ENCODE assay signal across 10 cellular contexts in genomic region chr21:29656504-29657227, GRCh38.
DNase-seq lines count a peak whose midpoint lies in the region; ATAC-seq and TF ChIP-seq lines count a peak whose summit lies in the region.
"Had no signal": no experiment of that assay in that cellular context is flagged by ENCODE, and none has a peak within 500 bp of the region (broad histone marks: within the 10 kb centered on the region; RNA-seq: fewer than 3 reads in every experiment).

No MANE protein-coding gene starts in this region.

- peaks cover 9% of the 10 kb centered on the region for H3K27me3 Mint-ChIP-seq in activated naive CD4-positive, alpha-beta T cell treated with anti-CD3 and anti-CD28 coated beads for 36 hours (ENCODE audit: low read depth)
- peaks cover 8% of the 10 kb centered on the region for H3K27me3 Mint-ChIP-seq in stimulated activated naive CD8-positive, alpha-beta T cell treated with anti-CD3 and anti-CD28 coated beads, Interleukin-15, amount 100 ng/mL, for 72 hours

- in situ Hi-C loops in SK-MEL-5 (cut with HindIII; ENCODE audit: low pct_unique_long_range_greater_than_20kb, low sequenced_read_pairs), result no loop called here

- intact Hi-C loops in activated naive CD4-positive, alpha-beta T cell treated with anti-CD3 and anti-CD28 coated beads for 36 hours (cut with micrococcal nuclease), result loop anchor here (1.0 to 5.0 kb wide), 5 partner anchors 179 to 423 kb away; partner anchors contain the start of gene BACH1

- CTCF ChIA-PET in activated naive CD4-positive, alpha-beta T cell treated with anti-CD3 and anti-CD28 coated beads for 36 hours (lab: Charles Lee), result interaction anchor here (0.7 kb wide), 1 partner anchor 33 kb away, joined by 5 read pairs; no protein-coding TSS in a partner anchor

- TF ChIP-seq CTCF in coronary artery (IDR thresholded peaks at IDR 0.05), result no peak

- DNase-seq in activated naive CD4-positive, alpha-beta T cell treated with anti-CD3 and anti-CD28 coated beads for 36 hours, result peak; percentile 21
- no peak for DNase-seq in activated naive CD4-positive, alpha-beta T cell (lab: John Stamatoyannopoulos, UW)
- DNase-seq in SK-MEL-5 (ENCODE audit: low read depth, low spot score) (peak; percentile 10), coronary artery (ENCODE audit: low spot score) (no peak), NCI-H1105 (lab: John Stamatoyannopoulos, UW) (no peak)
- DNase-seq in stimulated activated naive CD8-positive, alpha-beta T cell treated with anti-CD3 and anti-CD28 coated beads, Interleukin-15, amount 100 ng/mL, for 72 hours, result peak in 1 of 2 donors; percentile 12
- DNase-seq: DMS79 treated with DMSO at 0.1 percent for 48 hours; naive thymus-derived CD8-positive, alpha-beta T cell had no signal

- peaks cover 2% of the 10 kb centered on the region for H3K36me3 Mint-ChIP-seq in activated naive CD4-positive, alpha-beta T cell treated with anti-CD3 and anti-CD28 coated beads for 36 hours (ENCODE audit: low read depth)

- H3K9me3 Mint-ChIP-seq in activated naive CD4-positive, alpha-beta T cell treated with anti-CD3 and anti-CD28 coated beads for 36 hours, result no peaks in the 10 kb centered on the region
- peaks cover 9 to 20% of the 10 kb centered on the region in 2 donors for H3K9me3 Mint-ChIP-seq in stimulated activated naive CD8-positive, alpha-beta T cell treated with anti-CD3 and anti-CD28 coated beads, Interleukin-15, amount 100 ng/mL, for 72 hours

- H3K4me1 Mint-ChIP-seq in activated naive CD4-positive, alpha-beta T cell treated with anti-CD3 and anti-CD28 coated beads for 36 hours (ENCODE audit: low read depth), result peaks cover 29% of the 10 kb centered on the region
- peaks cover 26% of the 10 kb centered on the region for H3K4me1 Mint-ChIP-seq in stimulated activated naive CD8-positive, alpha-beta T cell treated with anti-CD3 and anti-CD28 coated beads, Interleukin-15, amount 100 ng/mL, for 72 hours

- no peak overlapping the region for H3K4me3 ChIP-seq in coronary artery

- H3K27ac Mint-ChIP-seq in activated naive CD4-positive, alpha-beta T cell treated with anti-CD3 and anti-CD28 coated beads for 36 hours, result peak overlapping the region; percentile 83
- H3K27ac Mint-ChIP-seq in stimulated activated naive CD8-positive, alpha-beta T cell treated with anti-CD3 and anti-CD28 coated beads, Interleukin-15, amount 100 ng/mL, for 72 hours, result peak overlapping the region in 1 of 2 donors; percentile 70

- no peak overlapping the region for H3K27ac ChIP-seq in coronary artery

- ATAC-seq in esophagus mucosa, result peak; percentile 65
- peak; percentile 97 for ATAC-seq in stimulated activated naive CD8-positive, alpha-beta T cell treated with anti-CD3 and anti-CD28 coated beads, Interleukin-15, amount 100 ng/mL, for 72 hours
- no peak for ATAC-seq in HG03460 (IDR thresholded peaks at IDR 0.05; ENCODE audit: unreplicated experiment)
- ATAC-seq: naive thymus-derived CD8-positive, alpha-beta T cell had no signal

- H3K4me3 Mint-ChIP-seq in activated naive CD4-positive, alpha-beta T cell treated with anti-CD3 and anti-CD28 coated beads for 36 hours, result peak overlapping the region; percentile 33
- H3K4me3 Mint-ChIP-seq in stimulated activated naive CD8-positive, alpha-beta T cell treated with anti-CD3 and anti-CD28 coated beads, Interleukin-15, amount 100 ng/mL, for 72 hours, result peak overlapping the region; percentile 63 to 74

Comparison
In these comparisons a context has a peak if more than half of its experiments do, and no peak if none do; other contexts are left out.
1. DNase-seq: peak in activated naive CD4-positive, alpha-beta T cell treated with anti-CD3 and anti-CD28 coated beads for 36 hours (single experiment) and SK-MEL-5 (single experiment); none in activated naive CD4-positive, alpha-beta T cell (0 of 4), coronary artery (single experiment) and NCI-H1105 (single experiment).